19 cellular contexts compared by ENCODE assay signal in the genomic region with DNA sequence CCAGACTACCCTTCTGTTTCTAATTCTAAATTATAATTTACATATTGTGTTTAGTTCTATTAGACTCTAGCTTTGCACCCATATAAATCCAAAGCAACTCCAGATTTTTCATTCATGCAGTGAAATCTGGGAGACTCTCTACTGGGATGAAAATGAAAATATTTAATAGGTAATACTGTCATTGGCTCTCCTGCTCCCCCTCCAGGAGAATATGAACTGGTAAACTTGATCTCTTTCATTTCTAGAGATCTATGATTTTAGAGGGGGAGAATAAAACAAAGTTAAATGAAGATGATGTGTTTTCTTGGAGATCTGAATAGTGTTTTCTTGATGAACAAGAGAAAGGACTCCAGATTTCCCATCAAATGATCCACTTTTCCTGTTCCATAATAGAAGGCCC.
DNase-seq lines count a peak whose midpoint lies in the region; ATAC-seq and TF ChIP-seq lines count a peak whose summit lies in the region.
"Had no signal": no experiment of that assay in that cellular context is flagged by ENCODE, and none has a peak within 500 bp of the region (broad histone marks: within the 10 kb centered on the region; RNA-seq: fewer than 3 reads in every experiment).

No MANE protein-coding gene starts in this region.

- no peak overlapping the region for H3K9ac ChIP-seq in Loucy (ENCODE audit: low read depth, low read length, poor library complexity, severe bottlenecking)

- no peak overlapping the region for H3K4me3 ChIP-seq in Loucy (ENCODE audit: low read length, poor library complexity, severe bottlenecking)
- H3K4me3 ChIP-seq in choroid plexus epithelial cell (ENCODE audit: low read depth, low read length) = no peak overlapping the region
- H3K4me3 ChIP-seq: right atrium auricular region, tibial artery had no signal

- no peaks in the 10 kb centered on the region for H3F3A ChIP-seq in Loucy (ENCODE audit: low read depth)

- no peaks in the 10 kb centered on the region for H3K9me3 ChIP-seq in Loucy (ENCODE audit: insufficient read depth, low read depth, low read length)
- H3K9me3 ChIP-seq: right atrium auricular region, tibial artery had no signal

- H3K79me2 ChIP-seq in Loucy (ENCODE audit: insufficient read depth, low read length) = no peaks in the 10 kb centered on the region

- CTCF ChIA-PET in GM10248 (lab: Yijun Ruan, JAX) = interaction anchor here (3.0 kb wide), 1 partner anchor 8 kb away, joined by 10 read pairs; no protein-coding TSS in a partner anchor

- DNase-seq in GM10248 (ENCODE audit: extremely low spot score) (no peak), choroid plexus epithelial cell (ENCODE audit: low read depth) (peak; percentile 42), NCI-H2171 treated with DMSO at 0.1 percent for 48 hours (lab: John Stamatoyannopoulos, UW) (no peak), CD1c-positive myeloid dendritic cell (ENCODE audit: extremely low spot score) (no peak)
- DNase-seq: activated gamma-delta T cell; CD8-positive, alpha-beta memory T cell; left cardiac atrium; natural killer cell; NCI-H1417; NCI-H226; stimulated activated CD4-positive, alpha-beta T cell treated with anti-CD3 and anti-CD28 coated beads, Interleukin-4, amount 100 ng/mL, for 1 hour; tibial artery; WERI-Rb-1 had no signal

- no peaks in the 10 kb centered on the region for H3K36me3 ChIP-seq in Loucy (ENCODE audit: insufficient read depth, low read length)
- H3K36me3 ChIP-seq: right atrium auricular region, tibial artery, WERI-Rb-1 had no signal

- peak overlapping the region; percentile 72 to 95 (median 78) for H3K27ac Mint-ChIP-seq in nephron
- H3K27ac Mint-ChIP-seq: CD8-positive, alpha-beta memory T cell; natural killer cell had no signal

- no peaks in the 10 kb centered on the region for H4K20me1 ChIP-seq in Loucy (ENCODE audit: insufficient read depth, low read length, poor library complexity, severe bottlenecking)

- no peaks in the 10 kb centered on the region for H3K4me1 ChIP-seq in Loucy (ENCODE audit: insufficient read depth, low read length, poor library complexity, severe bottlenecking)
- H3K4me1 ChIP-seq: right atrium auricular region, tibial artery had no signal

- no peak overlapping the region for H3K4me3 Mint-ChIP-seq in nephron
- H3K4me3 Mint-ChIP-seq: brain; CD8-positive, alpha-beta memory T cell; natural killer cell had no signal

- POLR2A ChIA-PET in GM10248 (lab: Yijun Ruan, JAX) = no interaction called here

- TF ChIP-seq CTCF in GM10248 (IDR thresholded peaks at IDR 0.05; ENCODE audit: control extremely low read depth, extremely low read depth, low read depth, missing control alignments) = peak; percentile 11
- TF ChIP-seq CTCF in Loucy (conservative IDR thresholded peaks at IDR 0.05; ENCODE audit: low read length) = peak; percentile 50
- peak; percentile 57 for TF ChIP-seq CTCF in choroid plexus epithelial cell (conservative IDR thresholded peaks at IDR 0.05; ENCODE audit: low read depth, low read length)
- peak in 1 of 3 experiments; percentile 12 for TF ChIP-seq CTCF in nephron (IDR thresholded peaks at IDR 0.05; ENCODE audit: unreplicated experiment in 3 of 3)

- H3K4me2 ChIP-seq in Loucy (ENCODE audit: low read depth, low read length, poor library complexity, severe bottlenecking) = no peak overlapping the region

- no peaks in the 10 kb centered on the region for H3K9me2 ChIP-seq in Loucy (replicated peaks; ENCODE audit: low read depth, low read length)

- no peak overlapping the region for H2AFZ ChIP-seq in Loucy (ENCODE audit: low read length)

- peaks cover 56% of the 10 kb centered on the region for H3K4me1 Mint-ChIP-seq in nephron
- H3K4me1 Mint-ChIP-seq: CD8-positive, alpha-beta memory T cell had no signal

- H3K36me3 Mint-ChIP-seq in nephron (ENCODE audit: low read depth) = no peaks in the 10 kb centered on the region
- H3K36me3 Mint-ChIP-seq: brain; CD8-positive, alpha-beta memory T cell; natural killer cell had no signal

- TF ChIP-seq POLR2A in GM18505 (IDR thresholded peaks at IDR 0.05; ENCODE audit: borderline replicate concordance, extremely low read depth, insufficient read depth, insufficient read length) = no peak

- no peaks in the 10 kb centered on the region for H3K27me3 Mint-ChIP-seq in nephron (ENCODE audit: low read depth)
- H3K27me3 Mint-ChIP-seq: brain had no signal

- H3K9me3 Mint-ChIP-seq in nephron = no peaks in the 10 kb centered on the region
- H3K9me3 Mint-ChIP-seq: CD8-positive, alpha-beta memory T cell; natural killer cell had no signal

- H3K27me3 ChIP-seq in Loucy (ENCODE audit: insufficient read depth, low read length, poor library complexity, severe bottlenecking) = no peaks in the 10 kb centered on the region
- H3K27me3 ChIP-seq: right atrium auricular region, tibial artery had no signal

- ATAC-seq in HG02970 (IDR thresholded peaks at IDR 0.05; ENCODE audit: low FRiP score, unreplicated experiment) (no peak), GM18505 (IDR thresholded peaks at IDR 0.05; ENCODE audit: unreplicated experiment) (no peak)
- ATAC-seq: left cardiac atrium, natural killer cell had no signal
